In genomic region chr1:241836944-241837343, GRCh38 we compare ENCODE assay signal across 24 cellular contexts. TPM values are rescaled to one million over a fixed set of nuclear protein-coding genes. Genes with fewer than 3 reads are reported as not detected.
A peak's percentile ranks its signal among the peaks of the same experiment; 100 is the strongest.
DNase-seq lines count a peak whose midpoint lies in the region; ATAC-seq, FAIRE-seq and TF ChIP-seq lines count a peak whose summit lies in the region.
"Had no signal": no experiment of that assay in that cellular context is flagged by ENCODE, and none has a peak within 500 bp of the region (broad histone marks: within the 10 kb centered on the region; RNA-seq: fewer than 3 reads in every experiment).

No MANE protein-coding gene starts in this region.

- H3K36me3 Mint-ChIP-seq in HFFc6 (ENCODE audit: low read depth), result no peaks in the 10 kb centered on the region
- no peaks in the 10 kb centered on the region for H3K36me3 Mint-ChIP-seq in T-helper 2 cell treated with Interferon-gamma antibody and Interleukin-4, amounts not matched to agents 5 μg/mL and 100 μg/mL, for 36 hours (ENCODE audit: low read depth)
- H3K36me3 Mint-ChIP-seq: CD14-positive monocyte; CD8-positive, alpha-beta memory T cell had no signal

- H3K4me3 ChIP-seq in bronchial epithelial cell (ENCODE audit: low read depth, low read length), result no peak overlapping the region
- no peak overlapping the region for H3K4me3 ChIP-seq in lower lobe of right lung
- H3K4me3 ChIP-seq: BLaER1 treated with 17β-estradiol and CSF1 and Interleukin-3, amounts not matched to agents 10 nM and 100 nM; GM12878; GM23248 had no signal

- no peaks in the 10 kb centered on the region for H3K9me3 ChIP-seq in lower lobe of right lung
- H3K9me3 ChIP-seq: BE2C; BLaER1 treated with 17β-estradiol and CSF1 and Interleukin-3, amounts not matched to agents 10 nM and 100 nM had no signal

- intact Hi-C loops in lower lobe of right lung (cut with DNase I), result no loop called here

- peak overlapping the region; percentile 74 for H3K27ac Mint-ChIP-seq in HFFc6
- H3K27ac Mint-ChIP-seq in T-helper 2 cell treated with Interferon-gamma antibody and Interleukin-4, amounts not matched to agents 5 μg/mL and 100 μg/mL, for 36 hours, result no peak overlapping the region
- H3K27ac Mint-ChIP-seq: CD4-positive, alpha-beta T cell; CD8-positive, alpha-beta memory T cell had no signal

- H3K4me1 ChIP-seq in foreskin keratinocyte (peaks cover 22% of the 10 kb centered on the region), lower lobe of right lung (no peaks in the 10 kb centered on the region)
- H3K4me1 ChIP-seq: BE2C had no signal

- H3K4me1 Mint-ChIP-seq in HFFc6 (ENCODE audit: low read depth), result peaks cover 46% of the 10 kb centered on the region
- H3K4me1 Mint-ChIP-seq in T-helper 2 cell treated with Interferon-gamma antibody and Interleukin-4, amounts not matched to agents 5 μg/mL and 100 μg/mL, for 36 hours (ENCODE audit: low read depth), result peaks cover 4% of the 10 kb centered on the region

- TF ChIP-seq CTCF in HFFc6 (IDR thresholded peaks at IDR 0.05), result no peak
- TF ChIP-seq CTCF in bronchial epithelial cell (IDR thresholded peaks at IDR 0.05; ENCODE audit: insufficient read depth, low read length, severe bottlenecking), result no peak
- no peak for TF ChIP-seq CTCF in foreskin keratinocyte (conservative IDR thresholded peaks at IDR 0.05)
- TF ChIP-seq CTCF in lower lobe of right lung (IDR thresholded peaks at IDR 0.05), result no peak

- no peaks in the 10 kb centered on the region for H3K27me3 Mint-ChIP-seq in HFFc6 (ENCODE audit: insufficient read depth)
- peaks cover 12% of the 10 kb centered on the region for H3K27me3 Mint-ChIP-seq in T-helper 2 cell treated with Interferon-gamma antibody and Interleukin-4, amounts not matched to agents 5 μg/mL and 100 μg/mL, for 36 hours (ENCODE audit: low read depth)

- H3K4me3 Mint-ChIP-seq in HFFc6, result no peak overlapping the region; the same call in 1 of the 2 replicates
- no peak overlapping the region for H3K4me3 Mint-ChIP-seq in T-helper 2 cell treated with Interferon-gamma antibody and Interleukin-4, amounts not matched to agents 5 μg/mL and 100 μg/mL, for 36 hours
- H3K4me3 Mint-ChIP-seq: CD14-positive monocyte; CD4-positive, alpha-beta T cell; CD8-positive, alpha-beta memory T cell had no signal

- H3K27me3 ChIP-seq in bronchial epithelial cell (ENCODE audit: control insufficient read depth, insufficient read depth, low read length) (no peaks in the 10 kb centered on the region), foreskin keratinocyte (no peaks in the 10 kb centered on the region), lower lobe of right lung (ENCODE audit: low read depth) (no peaks in the 10 kb centered on the region)
- H3K27me3 ChIP-seq: BLaER1 treated with 17β-estradiol and CSF1 and Interleukin-3, amounts not matched to agents 10 nM and 100 nM had no signal

- no peaks in the 10 kb centered on the region for H3K9me3 Mint-ChIP-seq in HFFc6
- no peaks in the 10 kb centered on the region for H3K9me3 Mint-ChIP-seq in T-helper 2 cell treated with Interferon-gamma antibody and Interleukin-4, amounts not matched to agents 5 μg/mL and 100 μg/mL, for 36 hours
- H3K9me3 Mint-ChIP-seq: CD14-positive monocyte; CD4-positive, alpha-beta T cell; CD8-positive, alpha-beta memory T cell had no signal

- ATAC-seq in foreskin keratinocyte (peak; percentile 55), lower lobe of right lung (no peak), HG03175 (IDR thresholded peaks at IDR 0.05; ENCODE audit: unreplicated experiment) (no peak)
- ATAC-seq: GM12878 had no signal

- H3K36me3 ChIP-seq in bronchial epithelial cell (ENCODE audit: control insufficient read depth, insufficient read depth, low read length) (no peaks in the 10 kb centered on the region), lower lobe of right lung (no peaks in the 10 kb centered on the region)
- H3K36me3 ChIP-seq: BE2C; BLaER1 treated with 17β-estradiol and CSF1 and Interleukin-3, amounts not matched to agents 10 nM and 100 nM had no signal

- no peak for FAIRE-seq in bronchial epithelial cell (lab: Jason Lieb, UNC)
- FAIRE-seq: D721Med, GM12878, GM19239, H1 had no signal

- DNase-seq in HFFc6, result no peak
- DNase-seq in NCI-H460 (ENCODE audit: extremely low read depth, low read depth), result peak; percentile 36
- DNase-seq in bronchial epithelial cell (ENCODE audit: low read depth), result peak; percentile 49
- no peak for DNase-seq in foreskin keratinocyte
- no peak for DNase-seq in lower lobe of right lung
- DNase-seq in T-helper 2 cell treated with Interferon-gamma antibody and Interleukin-4, amounts not matched to agents 5 μg/mL and 100 μg/mL, for 36 hours (ENCODE audit: low spot score), result no peak
- DNase-seq in NCI-H446 (lab: John Stamatoyannopoulos, UW), result no peak
- DNase-seq: BE2C; CD4-positive, alpha-beta T cell; CD8-positive, alpha-beta memory T cell; DMS 273 treated with DMSO at 0.1 percent for 48 hours; DMS79; EL; GDM1; GM23248; H7; HCEC 1CT had no signal

- H3K27ac ChIP-seq in foreskin keratinocyte (no peak overlapping the region), lower lobe of right lung (no peak overlapping the region)
- H3K27ac ChIP-seq: BLaER1 treated with 17β-estradiol and CSF1 and Interleukin-3, amounts not matched to agents 10 nM and 100 nM had no signal

RNA-seq across cellular contexts. Expression of gene EXO1, which starts 11.1 kb away (rescaled TPM):
- 10 to 100 TPM in 5 of 6 experiments, 1 to 10 TPM in 1; 6.5 to 15.7 (median 15.2) TPM for total RNA-seq in HFFc6 (2021; fragmentation: NEBNext Ultra II Directional; extraction: Animal tissue kit (Norgen Biotek cat#: 25700))
- total RNA-seq in NCI-H460 (2014; rRNA removed; shearing (Covaris generic)), result 123 and 144 TPM in 2 replicates
- polyA plus RNA-seq in NCI-H460 (2014; cell fraction: nucleus; rRNA removed), result 207 and 265 TPM in 2 replicates
- total RNA-seq in bronchial epithelial cell (0.53 and 0.90 TPM in 2 replicates), foreskin keratinocyte (19.6 and 26.4 TPM in 2 replicates), lower lobe of right lung (1.4 TPM)
- polyA plus RNA-seq in foreskin keratinocyte, result 7.5 and 11.6 TPM in 2 replicates

Comparison
In these comparisons a context has a peak if more than half of its experiments do, and no peak if none do; other contexts are left out.
1. DNase-seq: peak in NCI-H460 (single experiment) and bronchial epithelial cell (single experiment); none in HFFc6 (single experiment), foreskin keratinocyte (0 of 2), lower lobe of right lung (single experiment), T-helper 2 cell treated with Interferon-gamma antibody and Interleukin-4, amounts not matched to agents 5 μg/mL and 100 μg/mL, for 36 hours (single experiment) and NCI-H446 (0 of 2).